Comparison of ENCODE assay signal across 1 cellular context in genomic region chr2:68062680-68063387, GRCh38.
TF ChIP-seq lines count a peak whose summit lies in the region.

TSS of gene C1D (minus strand) at chr2:68063004. CDS start at chr2:68047310, 15,694 bp downstream.

TF ChIP-seq in HepG2, 621 proteins besides CTCF, POLR2A, EP300 and RAD21 (continued from another document and continues in another):
- no peak for TF ChIP-seq ZBTB34 (CRISPR knock-in tag; IDR thresholded peaks at IDR 0.05)
- TF ChIP-seq CREBL2 (CRISPR knock-in tag; IDR thresholded peaks at IDR 0.05; ENCODE audit: borderline replicate concordance) = no peak; the same call in 1 of the 2 replicates
- TF ChIP-seq CEBPB (IDR thresholded peaks at IDR 0.05; ENCODE audit: borderline replicate concordance, low read depth, low read length) = no peak
- 0 out of 2 replicates have a peak, but pooled peaks have one; percentile 16 for TF ChIP-seq ZNF7 (CRISPR knock-in tag; IDR thresholded peaks at IDR 0.05)
- TF ChIP-seq POLR2AphosphoS2 (IDR thresholded peaks at IDR 0.05; ENCODE audit: low read depth, low read length) = no peak
- peak; percentile 100 for TF ChIP-seq MAZ (IDR thresholded peaks at IDR 0.05; ENCODE audit: borderline replicate concordance, low read depth, low read length)
- peak; percentile 97 for TF ChIP-seq MAZ (CRISPR knock-in tag; IDR thresholded peaks at IDR 0.05; ENCODE audit: low read depth)
- TF ChIP-seq ZNF414 (CRISPR knock-in tag; IDR thresholded peaks at IDR 0.05) = no peak
- peak; percentile 93 for TF ChIP-seq DRAP1 (CRISPR knock-in tag; IDR thresholded peaks at IDR 0.05)
- TF ChIP-seq PAF1 (CRISPR knock-in tag; IDR thresholded peaks at IDR 0.05) = no peak
- TF ChIP-seq ZNF784 (CRISPR knock-in tag; IDR thresholded peaks at IDR 0.05; ENCODE audit: borderline replicate concordance) = no peak
- no peak for TF ChIP-seq ZNF839 (CRISPR knock-in tag; IDR thresholded peaks at IDR 0.05; ENCODE audit: borderline replicate concordance)
- TF ChIP-seq ARID4A (CRISPR knock-in tag; IDR thresholded peaks at IDR 0.05; ENCODE audit: borderline replicate concordance) = peak; percentile 90; the same call in 1 of the 2 replicates
- TF ChIP-seq ZNF629 (CRISPR knock-in tag; conservative IDR thresholded peaks at IDR 0.05) = no peak
- no peak for TF ChIP-seq STAT6 (CRISPR knock-in tag; IDR thresholded peaks at IDR 0.05; ENCODE audit: borderline replicate concordance)
- peak; percentile 36; the same call in 1 of the 2 replicates for TF ChIP-seq GMEB2 (CRISPR knock-in tag; IDR thresholded peaks at IDR 0.05; ENCODE audit: low read depth)
- TF ChIP-seq ZKSCAN8 (CRISPR knock-in tag; IDR thresholded peaks at IDR 0.05; ENCODE audit: borderline replicate concordance) = no peak
- no peak for TF ChIP-seq REL (CRISPR knock-in tag; conservative IDR thresholded peaks at IDR 0.05)
- TF ChIP-seq TEAD3 (CRISPR knock-in tag; optimal IDR thresholded peaks at IDR 0.05; ENCODE audit: borderline replicate concordance) = peak; percentile 71
- TF ChIP-seq ZNF770 (CRISPR knock-in tag; IDR thresholded peaks at IDR 0.05) = no peak; the same call in 1 of the 2 replicates
- TF ChIP-seq ZNF333 (CRISPR knock-in tag; IDR thresholded peaks at IDR 0.05; ENCODE audit: borderline replicate concordance) = no peak
- TF ChIP-seq PBX3 (CRISPR knock-in tag; IDR thresholded peaks at IDR 0.05; ENCODE audit: borderline replicate concordance) = 0 out of 2 replicates have a peak, but pooled peaks have one; percentile 40
- no peak for TF ChIP-seq ZNF616 (CRISPR knock-in tag; IDR thresholded peaks at IDR 0.05; ENCODE audit: low read depth)
- no peak for TF ChIP-seq GLI4 (CRISPR knock-in tag; IDR thresholded peaks at IDR 0.05; ENCODE audit: borderline replicate concordance)
- TF ChIP-seq ZFY (CRISPR knock-in tag; IDR thresholded peaks at IDR 0.05) = peak; percentile 95
- TF ChIP-seq HIVEP1 (CRISPR knock-in tag; IDR thresholded peaks at IDR 0.05) = peak; percentile 74; the same call in 1 of the 2 replicates
- TF ChIP-seq EZH2 (conservative IDR thresholded peaks at IDR 0.05; ENCODE audit: low read depth, low read length) = no peak
- TF ChIP-seq ZFP36L2 (CRISPR knock-in tag; IDR thresholded peaks at IDR 0.05) = no peak
- peak; percentile 95 for TF ChIP-seq IRF2 (CRISPR knock-in tag; IDR thresholded peaks at IDR 0.05)
- no peak for TF ChIP-seq ZNF720 (CRISPR knock-in tag; IDR thresholded peaks at IDR 0.05)
- TF ChIP-seq ZNF737 (CRISPR knock-in tag; IDR thresholded peaks at IDR 0.05; ENCODE audit: borderline replicate concordance) = no peak; the same call in 1 of the 2 replicates
- TF ChIP-seq ISL2 (CRISPR knock-in tag; IDR thresholded peaks at IDR 0.05) = peak; percentile 66; the same call in 1 of the 2 replicates
- no peak for TF ChIP-seq RCOR2 (CRISPR knock-in tag; IDR thresholded peaks at IDR 0.05)
- TF ChIP-seq NR2C2 (CRISPR knock-in tag; IDR thresholded peaks at IDR 0.05; ENCODE audit: borderline replicate concordance) = peak; percentile 67
- peak; percentile 65 for TF ChIP-seq PTBP1 (IDR thresholded peaks at IDR 0.05; ENCODE audit: low read depth, low read length, poor library complexity, severe bottlenecking)
- TF ChIP-seq ZNF766 (CRISPR knock-in tag; IDR thresholded peaks at IDR 0.05; ENCODE audit: borderline replicate concordance) = peak; percentile 71; the same call in 1 of the 2 replicates
- TF ChIP-seq NCOA5 (CRISPR knock-in tag; IDR thresholded peaks at IDR 0.05) = no peak
- TF ChIP-seq JUND (CRISPR knock-in tag; IDR thresholded peaks at IDR 0.05) = peak; percentile 58; the same call in 1 of the 2 replicates
- TF ChIP-seq MYC (CRISPR knock-in tag; IDR thresholded peaks at IDR 0.05; ENCODE audit: borderline replicate concordance) = peak; percentile 65; the same call in 1 of the 2 replicates
- TF ChIP-seq ZNF101 (CRISPR knock-in tag; IDR thresholded peaks at IDR 0.05; ENCODE audit: borderline replicate concordance, low read depth) = no peak
- peak; percentile 100 for TF ChIP-seq CREM (IDR thresholded peaks at IDR 0.05)
- peak; percentile 93 for TF ChIP-seq CREM (CRISPR knock-in tag; IDR thresholded peaks at IDR 0.05)
- TF ChIP-seq PREB (CRISPR knock-in tag; IDR thresholded peaks at IDR 0.05) = no peak
- TF ChIP-seq REXO4 (CRISPR knock-in tag; IDR thresholded peaks at IDR 0.05; ENCODE audit: borderline replicate concordance) = no peak
- no peak; the same call in 1 of the 2 replicates for TF ChIP-seq GZF1 (CRISPR knock-in tag; IDR thresholded peaks at IDR 0.05)
- no peak for TF ChIP-seq PRPF4 (IDR thresholded peaks at IDR 0.05; ENCODE audit: low read depth, low read length, poor library complexity, severe bottlenecking)
- no peak for TF ChIP-seq ZNF75D (CRISPR knock-in tag; IDR thresholded peaks at IDR 0.05; ENCODE audit: borderline replicate concordance)
- TF ChIP-seq ZNF343 (CRISPR knock-in tag; IDR thresholded peaks at IDR 0.05) = no peak
- TF ChIP-seq EED (CRISPR knock-in tag; IDR thresholded peaks at IDR 0.05) = peak; percentile 78; the same call in 1 of the 2 replicates
- peak; percentile 53 for TF ChIP-seq HNRNPLL (IDR thresholded peaks at IDR 0.05; ENCODE audit: low read depth, low read length, poor library complexity, severe bottlenecking)
- TF ChIP-seq SCMH1 (CRISPR knock-in tag; IDR thresholded peaks at IDR 0.05; ENCODE audit: borderline replicate concordance) = no peak
- TF ChIP-seq RBM39 (IDR thresholded peaks at IDR 0.05; ENCODE audit: low read depth, low read length, poor library complexity, severe bottlenecking) = peak; percentile 53
